10 cellular contexts compared by ENCODE assay signal in genomic region chr9:112331676-112331955, GRCh38. TPM values are rescaled to one million over a fixed set of nuclear protein-coding genes. Genes with fewer than 3 reads are reported as not detected.
DNase-seq lines count a peak whose midpoint lies in the region; ATAC-seq and TF ChIP-seq lines count a peak whose summit lies in the region.
"Had no signal": no experiment of that assay in that cellular context is flagged by ENCODE, and none has a peak within 500 bp of the region (broad histone marks: within the 10 kb centered on the region; RNA-seq: fewer than 3 reads in every experiment).

No MANE protein-coding gene starts in this region.

- H3K4me3 Mint-ChIP-seq in activated CD4-positive, alpha-beta memory T cell treated with anti-CD3 and anti-CD28 coated beads for 36 hours = peak overlapping the region; percentile 93

- H3K27me3 ChIP-seq in left ventricle myocardium inferior (ENCODE audit: low read depth) = no peaks in the 10 kb centered on the region
- no peaks in the 10 kb centered on the region for H3K27me3 ChIP-seq in iPS-20b (ENCODE audit: insufficient read depth, low read length)
- no peaks in the 10 kb centered on the region for H3K27me3 ChIP-seq in adrenal gland

- H3K9me3 Mint-ChIP-seq in activated CD4-positive, alpha-beta memory T cell treated with anti-CD3 and anti-CD28 coated beads for 36 hours = no peaks in the 10 kb centered on the region

- POLR2A ChIA-PET in activated CD4-positive, alpha-beta memory T cell treated with anti-CD3 and anti-CD28 coated beads for 36 hours (lab: Charles Lee) = interaction anchor here (1.2 to 1.3 kb wide), 2 partner anchors 11 to 13 kb away, joined by 3 to 5 read pairs; no protein-coding TSS in a partner anchor

- H3K27ac ChIP-seq in left ventricle myocardium inferior (replicated peaks) (peak overlapping the region; percentile 22), iPS-20b (ENCODE audit: low read length) (no peak overlapping the region), adrenal gland (no peak overlapping the region)

- TF ChIP-seq POLR2A in adrenal gland (IDR thresholded peaks at IDR 0.05) = no peak

- DNase-seq in left ventricle myocardium inferior (no peak), Right ventricle myocardium inferior (ENCODE audit: missing footprints) (no peak), AG08396 (ENCODE audit: low spot score) (no peak), globus pallidus (ENCODE audit: low spot score) (no peak), adrenal gland (no peak), NCI-H446 (lab: John Stamatoyannopoulos, UW) (no peak)
- no peak for DNase-seq in activated CD4-positive, alpha-beta memory T cell treated with anti-CD3 and anti-CD28 coated beads for 36 hours
- DNase-seq: cortex of kidney, NCI-H1694 treated with DMSO at 0.1 percent for 48 hours had no signal

- peak overlapping the region; percentile 77; the same call in 1 of the 2 replicates for H3K9ac ChIP-seq in iPS-20b (ENCODE audit: low read depth, low read length)

- no peaks in the 10 kb centered on the region for H3K9me3 ChIP-seq in left ventricle myocardium inferior (replicated peaks)
- no peaks in the 10 kb centered on the region for H3K9me3 ChIP-seq in iPS-20b (ENCODE audit: insufficient read depth, low read depth, low read length)
- H3K9me3 ChIP-seq in adrenal gland (replicated peaks in 1 of 3) = no peaks in the 10 kb centered on the region

- no peak for ATAC-seq in Right ventricle myocardium inferior

- CTCF ChIA-PET in activated CD4-positive, alpha-beta memory T cell treated with anti-CD3 and anti-CD28 coated beads for 36 hours (lab: Charles Lee) = interaction anchor here (1.7 kb wide), 1 partner anchor 9 kb away, joined by 5 read pairs; no protein-coding TSS in a partner anchor

- H3K36me3 Mint-ChIP-seq in activated CD4-positive, alpha-beta memory T cell treated with anti-CD3 and anti-CD28 coated beads for 36 hours = peaks cover 1% of the 10 kb centered on the region

- peak overlapping the region; percentile 92 for H3K27ac Mint-ChIP-seq in activated CD4-positive, alpha-beta memory T cell treated with anti-CD3 and anti-CD28 coated beads for 36 hours

- intact Hi-C loops in left ventricle myocardium inferior (cut with micrococcal nuclease) = no loop called here
- intact Hi-C loops in Right ventricle myocardium inferior (cut with DNase I) = loop anchor here (5.0 kb wide), 2 partner anchors 164 to 434 kb away; partner anchors contain the start of gene UGCG
- intact Hi-C loops in activated CD4-positive, alpha-beta memory T cell treated with anti-CD3 and anti-CD28 coated beads for 36 hours (cut with micrococcal nuclease) = loop anchor here (5.0 kb wide), 3 partner anchors 156 to 699 kb away; partner anchors contain the start of genes DNAJC25, KIAA1958 and SNX30
- intact Hi-C loops in adrenal gland (cut with DNase I) = loop anchor here in 1 of 2 donors (5.0 kb wide), 1 partner anchor 234 kb away; no protein-coding TSS in a partner anchor

- H3K4me1 ChIP-seq in left ventricle myocardium inferior = peaks cover 43% of the 10 kb centered on the region
- peaks cover 10% of the 10 kb centered on the region; the same call in 1 of the 2 replicates for H3K4me1 ChIP-seq in iPS-20b (ENCODE audit: insufficient read depth, low read length)
- peaks cover 3 to 42% of the 10 kb centered on the region in 2 donors for H3K4me1 ChIP-seq in adrenal gland (replicated peaks in 1 of 2)

- H3K4me3 ChIP-seq in left ventricle myocardium inferior (peak overlapping the region; percentile 96), iPS-20b (ENCODE audit: low read length) (peak overlapping the region; percentile 95), adrenal gland (peak overlapping the region in 1 of 4 donors; percentile 98)

- H3K27me3 Mint-ChIP-seq in activated CD4-positive, alpha-beta memory T cell treated with anti-CD3 and anti-CD28 coated beads for 36 hours = no peaks in the 10 kb centered on the region

- H3K4me1 Mint-ChIP-seq in activated CD4-positive, alpha-beta memory T cell treated with anti-CD3 and anti-CD28 coated beads for 36 hours (ENCODE audit: low read depth) = peaks cover 49% of the 10 kb centered on the region

- H3K36me3 ChIP-seq in left ventricle myocardium inferior = no peaks in the 10 kb centered on the region
- H3K36me3 ChIP-seq in iPS-20b (ENCODE audit: insufficient read depth, low read depth, low read length) = no peaks in the 10 kb centered on the region
- H3K36me3 ChIP-seq in adrenal gland (replicated peaks in 1 of 2) = no peaks in the 10 kb centered on the region

- TF ChIP-seq CTCF in left ventricle myocardium inferior (IDR thresholded peaks at IDR 0.05; ENCODE audit: borderline replicate concordance) = no peak
- TF ChIP-seq CTCF in adrenal gland (IDR thresholded peaks at IDR 0.05) = no peak

- WGBS in adrenal gland, 4 donors = 67 to 77% (median 73%) methylated on average over 3 of the region's 3 CpGs

RNA-seq across cellular contexts. Expression of gene PTBP3, which starts 1.8 kb away (rescaled TPM):
- total RNA-seq in left ventricle myocardium inferior (12.7 TPM), Right ventricle myocardium inferior (21.0 TPM), adrenal gland (10 to 100 TPM; 21.6 to 56.6 (median 42.6) TPM)
- total RNA-seq in activated CD4-positive, alpha-beta memory T cell treated with anti-CD3 and anti-CD28 coated beads for 36 hours = 10 to 100 TPM; 87.2 to 92.3 TPM
- 10 to 100 TPM in 1 of 3 donors, 1 to 10 TPM in 2; 4.4 to 15.2 (median 6.3) TPM for polyA plus RNA-seq in adrenal gland

RNA-seq across cellular contexts. Expression of gene HSDL2, which starts 48.3 kb away (rescaled TPM):
- 234 TPM for total RNA-seq in left ventricle myocardium inferior
- total RNA-seq in Right ventricle myocardium inferior = 270 TPM
- total RNA-seq in activated CD4-positive, alpha-beta memory T cell treated with anti-CD3 and anti-CD28 coated beads for 36 hours = 10 to 100 TPM; 24.8 to 26.3 TPM
- total RNA-seq in adrenal gland = 100 to 1,000 TPM in 2 of 8 donors, 10 to 100 TPM in 6; 60.3 to 102 (median 85.2) TPM
- 100 to 1,000 TPM in 1 of 3 donors, 10 to 100 TPM in 2; 43.8 to 127 (median 51.6) TPM for polyA plus RNA-seq in adrenal gland
